Comparison of ENCODE assay signal across 8 cellular contexts in the genomic region with DNA sequence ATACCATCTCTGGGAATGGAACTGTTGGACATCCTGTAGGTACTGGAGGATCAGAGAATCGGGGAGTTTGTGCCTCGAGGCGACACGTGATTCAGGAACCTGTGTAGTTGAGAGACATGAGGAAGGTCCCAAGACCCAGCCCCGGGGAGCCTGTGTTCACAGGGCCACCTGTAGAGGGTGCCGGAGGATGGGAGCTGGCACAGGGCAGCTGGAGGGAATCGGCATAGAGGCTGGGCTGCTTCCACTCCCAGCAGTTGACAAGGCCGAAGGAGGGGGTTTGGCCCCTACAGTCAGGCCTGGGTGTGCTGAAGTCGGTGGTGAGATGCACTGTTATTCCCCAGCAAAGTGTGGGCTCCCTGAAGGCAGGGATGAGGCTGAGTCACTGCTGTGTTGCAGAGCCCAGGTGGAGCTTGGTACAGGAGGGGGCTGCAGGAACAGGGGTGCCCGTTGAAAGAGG. TPM values are rescaled to one million over a fixed set of nuclear protein-coding genes. Genes with fewer than 3 reads are reported as not detected.
DNase-seq lines count a peak whose midpoint lies in the region; ATAC-seq, FAIRE-seq and TF ChIP-seq lines count a peak whose summit lies in the region.

No MANE protein-coding gene starts in this region.

- peak; percentile 25 for TF ChIP-seq CTCF in AG09309 (IDR thresholded peaks at IDR 0.05; ENCODE audit: control insufficient read depth, insufficient read depth, low read depth, low read length, missing control alignments)
- peak; percentile 39 for TF ChIP-seq CTCF in fibroblast of villous mesenchyme (IDR thresholded peaks at IDR 0.05; ENCODE audit: insufficient read depth, low read depth, low read length)

- no peak overlapping the region for H3K4me3 Mint-ChIP-seq in activated T-helper 2 cell treated with anti-CD3 and anti-CD28 coated beads, Interferon-gamma antibody, Interleukin-2, Interleukin-4, amounts not matched to agents 10 μg/mL and 5 μg/mL and 100 μg/mL, durations not matched to agents 14 hours and 24 hours and 36 hours (ENCODE audit: low read depth)

- ATAC-seq in GM21360 (IDR thresholded peaks at IDR 0.05; ENCODE audit: unreplicated experiment) = no peak

- no peak for DNase-seq in AG09309 (ENCODE audit: low read depth)
- DNase-seq in GM12891 (ENCODE audit: insufficient read length, low spot score) = peak; percentile 50
- peak; percentile 33 for DNase-seq in SKM-1 (lab: John Stamatoyannopoulos, UW; ENCODE audit: unreplicated experiment)
- no peak for DNase-seq in fibroblast of villous mesenchyme (ENCODE audit: low read depth)
- DNase-seq in activated T-helper 2 cell treated with anti-CD3 and anti-CD28 coated beads, Interferon-gamma antibody, Interleukin-2, Interleukin-4, amounts not matched to agents 10 μg/mL and 5 μg/mL and 100 μg/mL, durations not matched to agents 14 hours and 24 hours and 36 hours (ENCODE audit: low spot score) = no peak
- DNase-seq in activated effector memory CD4-positive, alpha-beta T cell treated with Interleukin-2 at 50 U/mL for 16 hours = no peak
- no peak for DNase-seq in activated CD4-positive, CD25-positive, alpha-beta regulatory T cell (lab: John Stamatoyannopoulos, UW)

- H3K27ac Mint-ChIP-seq in activated T-helper 2 cell treated with anti-CD3 and anti-CD28 coated beads, Interferon-gamma antibody, Interleukin-2, Interleukin-4, amounts not matched to agents 10 μg/mL and 5 μg/mL and 100 μg/mL, durations not matched to agents 14 hours and 24 hours and 36 hours = no peak overlapping the region

- H3K4me1 Mint-ChIP-seq in activated T-helper 2 cell treated with anti-CD3 and anti-CD28 coated beads, Interferon-gamma antibody, Interleukin-2, Interleukin-4, amounts not matched to agents 10 μg/mL and 5 μg/mL and 100 μg/mL, durations not matched to agents 14 hours and 24 hours and 36 hours (ENCODE audit: low read depth) = peaks cover 14% of the 10 kb centered on the region

- TF ChIP-seq POLR2A in GM12891 (IDR thresholded peaks at IDR 0.05; ENCODE audit: low read depth, low read length) = no peak

- intact Hi-C loops in activated T-helper 2 cell treated with anti-CD3 and anti-CD28 coated beads, Interferon-gamma antibody, Interleukin-2, Interleukin-4, amounts not matched to agents 10 μg/mL and 5 μg/mL and 100 μg/mL, durations not matched to agents 14 hours and 24 hours and 36 hours (cut with micrococcal nuclease) = no loop called here

- peaks cover 27% of the 10 kb centered on the region for H3K36me3 Mint-ChIP-seq in activated T-helper 2 cell treated with anti-CD3 and anti-CD28 coated beads, Interferon-gamma antibody, Interleukin-2, Interleukin-4, amounts not matched to agents 10 μg/mL and 5 μg/mL and 100 μg/mL, durations not matched to agents 14 hours and 24 hours and 36 hours (ENCODE audit: low read depth)

- FAIRE-seq in GM12891 (lab: Jason Lieb, UNC) = no peak

- H3K27me3 Mint-ChIP-seq in activated T-helper 2 cell treated with anti-CD3 and anti-CD28 coated beads, Interferon-gamma antibody, Interleukin-2, Interleukin-4, amounts not matched to agents 10 μg/mL and 5 μg/mL and 100 μg/mL, durations not matched to agents 14 hours and 24 hours and 36 hours (ENCODE audit: low read depth) = no peaks in the 10 kb centered on the region

- peaks cover 5% of the 10 kb centered on the region for H3K9me3 Mint-ChIP-seq in activated T-helper 2 cell treated with anti-CD3 and anti-CD28 coated beads, Interferon-gamma antibody, Interleukin-2, Interleukin-4, amounts not matched to agents 10 μg/mL and 5 μg/mL and 100 μg/mL, durations not matched to agents 14 hours and 24 hours and 36 hours

- H3K4me3 ChIP-seq in AG09309 (ENCODE audit: control insufficient read depth, low read depth, low read length) (no peak overlapping the region), fibroblast of villous mesenchyme (ENCODE audit: low read depth, low read length) (no peak overlapping the region)

TF ChIP-seq in GM12891, 5 proteins besides CTCF, POLR2A, EP300 and RAD21:
- TF ChIP-seq TAF1 (IDR thresholded peaks at IDR 0.05; ENCODE audit: low read depth, low read length) (no peak), POU2F2 (IDR thresholded peaks at IDR 0.05; ENCODE audit: low read depth, low read length) (0 out of 2 replicates have a peak, but pooled peaks have one; percentile 10), POLR2AphosphoS5 (IDR thresholded peaks at IDR 0.05; ENCODE audit: low read depth, low read length) (no peak; the same call in 1 of the 2 replicates)

RNA-seq across cellular contexts. Expression of a gene that starts 2.5 kb away (rescaled TPM):
- polyA plus RNA-seq in GM12891 (2012; ENCODE audit: low read depth, missing spikeins) = 14.3 TPM
- 25.4 and 48.4 TPM in 2 replicates for total RNA-seq in fibroblast of villous mesenchyme
- total RNA-seq in activated T-helper 2 cell treated with anti-CD3 and anti-CD28 coated beads, Interferon-gamma antibody, Interleukin-2, Interleukin-4, amounts not matched to agents 10 μg/mL and 5 μg/mL and 100 μg/mL, durations not matched to agents 14 hours and 24 hours and 36 hours = 15.1 and 20.3 TPM in 2 replicates

RNA-seq across cellular contexts. Expression of a gene that starts 21.3 kb away (rescaled TPM):
- 60.3 TPM for polyA plus RNA-seq in GM12891 (2012; ENCODE audit: low read depth, missing spikeins)
- total RNA-seq in fibroblast of villous mesenchyme = 56.1 and 73.4 TPM in 2 replicates
- 133 and 146 TPM in 2 replicates for total RNA-seq in activated T-helper 2 cell treated with anti-CD3 and anti-CD28 coated beads, Interferon-gamma antibody, Interleukin-2, Interleukin-4, amounts not matched to agents 10 μg/mL and 5 μg/mL and 100 μg/mL, durations not matched to agents 14 hours and 24 hours and 36 hours

RNA-seq across cellular contexts. Expression of a gene that starts 43.0 kb away (rescaled TPM):
- polyA plus RNA-seq in GM12891 (2012; ENCODE audit: low read depth, missing spikeins) = 2.0 TPM
- total RNA-seq in fibroblast of villous mesenchyme = under 0.01 TPM in 1 of 2 replicates, not detected in the other
- total RNA-seq in activated T-helper 2 cell treated with anti-CD3 and anti-CD28 coated beads, Interferon-gamma antibody, Interleukin-2, Interleukin-4, amounts not matched to agents 10 μg/mL and 5 μg/mL and 100 μg/mL, durations not matched to agents 14 hours and 24 hours and 36 hours = not detected in 2 replicates

RNA-seq across cellular contexts. Expression of a gene that starts 54.5 kb away (rescaled TPM):
- 4.9 TPM for polyA plus RNA-seq in GM12891 (2012; ENCODE audit: low read depth, missing spikeins)
- total RNA-seq in fibroblast of villous mesenchyme = 28.9 and 49.9 TPM in 2 replicates
- not detected in 2 replicates for total RNA-seq in activated T-helper 2 cell treated with anti-CD3 and anti-CD28 coated beads, Interferon-gamma antibody, Interleukin-2, Interleukin-4, amounts not matched to agents 10 μg/mL and 5 μg/mL and 100 μg/mL, durations not matched to agents 14 hours and 24 hours and 36 hours

Comparison
In these comparisons a context has a peak if more than half of its experiments do, and no peak if none do; other contexts are left out.
1. DNase-seq: peak in GM12891 (single experiment) and SKM-1 (single experiment); none in AG09309 (single experiment), fibroblast of villous mesenchyme (single experiment), activated T-helper 2 cell treated with anti-CD3 and anti-CD28 coated beads, Interferon-gamma antibody, Interleukin-2, Interleukin-4, amounts not matched to agents 10 μg/mL and 5 μg/mL and 100 μg/mL, durations not matched to agents 14 hours and 24 hours and 36 hours (single experiment), activated effector memory CD4-positive, alpha-beta T cell treated with Interleukin-2 at 50 U/mL for 16 hours (single experiment) and activated CD4-positive, CD25-positive, alpha-beta regulatory T cell (0 of 4).